Comparison of ENCODE assay signal across 13 cellular contexts in the genomic region with DNA sequence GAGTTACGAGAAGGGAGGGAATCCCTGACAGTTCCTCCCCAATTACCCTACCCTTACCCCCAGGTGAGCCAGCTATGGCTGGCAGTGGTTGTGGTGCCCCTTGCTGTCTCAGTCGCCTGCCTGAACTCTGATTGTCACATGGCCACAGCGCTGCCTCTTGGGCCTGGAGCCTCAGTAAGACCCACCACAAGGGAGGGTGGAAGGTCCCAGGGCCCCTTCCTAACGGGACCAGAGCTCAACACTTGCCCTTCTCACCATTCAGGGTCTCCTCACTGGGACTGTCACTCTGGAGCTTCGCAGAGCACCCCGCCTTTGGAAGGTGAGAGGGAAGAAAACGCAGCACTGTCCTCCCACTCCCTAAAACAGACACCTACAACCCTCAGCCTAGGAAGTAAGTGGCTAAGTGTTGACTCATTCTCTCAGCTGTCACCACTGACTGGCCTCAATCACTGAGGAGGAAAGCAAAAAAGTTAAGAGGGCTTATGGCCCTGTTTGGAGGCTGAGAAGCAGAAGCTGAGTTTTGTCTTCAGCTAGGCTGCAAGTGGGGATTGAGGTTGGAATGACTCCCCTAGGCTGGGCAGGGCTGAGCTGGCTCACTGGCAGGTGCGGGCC. TPM values are rescaled to one million over a fixed set of nuclear protein-coding genes. Genes with fewer than 3 reads are reported as not detected.
A peak's percentile ranks its signal among the peaks of the same experiment; 100 is the strongest.
DNase-seq lines count a peak whose midpoint lies in the region; ATAC-seq and TF ChIP-seq lines count a peak whose summit lies in the region.
"Had no signal": no experiment of that assay in that cellular context is flagged by ENCODE, and none has a peak within 500 bp of the region (broad histone marks: within the 10 kb centered on the region; RNA-seq: fewer than 3 reads in every experiment).

No MANE protein-coding gene starts in this region.

- H2AK5ac ChIP-seq in neuronal stem cell (ENCODE audit: low read depth, low read length): no peak overlapping the region

- peak; percentile 32 for DNase-seq in T-helper 2 cell treated with Interferon-gamma antibody and Interleukin-4, amounts not matched to agents 5 μg/mL and 100 μg/mL, for 36 hours (ENCODE audit: low spot score)
- DNase-seq in T-helper 2 cell (no peak), PC-3 (peak; percentile 41), neuronal stem cell (ENCODE audit: low spot score) (no peak), DMS 273 (lab: John Stamatoyannopoulos, UW; ENCODE audit: unreplicated experiment) (no peak), hippocampal formation (lab: John Stamatoyannopoulos, UW) (no peak)
- no peak for DNase-seq in activated CD4-positive, CD25-positive, alpha-beta regulatory T cell (lab: John Stamatoyannopoulos, UW)
- DNase-seq: activated CD8-positive, alpha-beta memory T cell treated with anti-CD3 and anti-CD28 coated beads, Interleukin-2, amount 50 U/mL, for 4 hours; gastrocnemius medialis; NCI-H1105; NCI-H748 treated with DMSO at 0.1 percent for 48 hours had no signal

- no peak overlapping the region for H2BK5ac ChIP-seq in neuronal stem cell (ENCODE audit: low read length)

- H3K4me3 Mint-ChIP-seq in T-helper 2 cell treated with Interferon-gamma antibody and Interleukin-4, amounts not matched to agents 5 μg/mL and 100 μg/mL, for 36 hours: peak overlapping the region; percentile 89

- H2BK120ac ChIP-seq in neuronal stem cell (ENCODE audit: low read depth, low read length): no peak overlapping the region

- no peaks in the 10 kb centered on the region for H3K36me3 Mint-ChIP-seq in T-helper 2 cell treated with Interferon-gamma antibody and Interleukin-4, amounts not matched to agents 5 μg/mL and 100 μg/mL, for 36 hours (ENCODE audit: low read depth)

- H3K9ac ChIP-seq in PC-3 (ENCODE audit: low read length): no peak overlapping the region
- H3K9ac ChIP-seq in duodenal mucosa (ENCODE audit: low read depth in 1 of 2, low read length in 2 of 2): peak overlapping the region; percentile 69 to 88
- no peak overlapping the region for H3K9ac ChIP-seq in neuronal stem cell (ENCODE audit: low read depth, low read length, poor library complexity)

- H3K4me1 ChIP-seq in PC-3 (ENCODE audit: insufficient read depth, low read length) (peaks cover 44% of the 10 kb centered on the region), duodenal mucosa (ENCODE audit: control insufficient read depth in 1 of 2, insufficient read depth in 2 of 2, low read length in 2 of 2) (peaks cover 52 to 62% of the 10 kb centered on the region in 2 donors), neuronal stem cell (ENCODE audit: control insufficient read depth in 2 of 2, insufficient read depth in 1 of 2, low read depth in 1 of 2, low read length in 2 of 2) (peaks cover 25 to 42% of the 10 kb centered on the region in 2 donors)

- no peak overlapping the region for H4K91ac ChIP-seq in neuronal stem cell (ENCODE audit: low read depth, low read length, poor library complexity)

- H3K27ac Mint-ChIP-seq in T-helper 2 cell treated with Interferon-gamma antibody and Interleukin-4, amounts not matched to agents 5 μg/mL and 100 μg/mL, for 36 hours: peak overlapping the region; percentile 76

- H3K9me2 ChIP-seq in PC-3 (replicated peaks; ENCODE audit: low read length): no peaks in the 10 kb centered on the region

- peaks cover 13% of the 10 kb centered on the region for H3K27me3 Mint-ChIP-seq in T-helper 2 cell treated with Interferon-gamma antibody and Interleukin-4, amounts not matched to agents 5 μg/mL and 100 μg/mL, for 36 hours (ENCODE audit: low read depth)

- ATAC-seq in PC-3: no peak
- ATAC-seq: gastrocnemius medialis had no signal

- peak overlapping the region; percentile 8 for H2BK15ac ChIP-seq in neuronal stem cell (ENCODE audit: low read length)

- CTCF ChIA-PET in PC-3 (lab: Charles Lee): no interaction called here

- H3K23ac ChIP-seq in neuronal stem cell (ENCODE audit: low read depth, low read length, poor library complexity): no peak overlapping the region

- POLR2A ChIA-PET in PC-3 (lab: Charles Lee; ENCODE audit: unreplicated experiment): interaction anchor here (0.6 kb wide), 1 partner anchor 60 kb away, joined by 6 read pairs; no protein-coding TSS in a partner anchor

- peaks cover 40% of the 10 kb centered on the region for H3K4me1 Mint-ChIP-seq in T-helper 2 cell treated with Interferon-gamma antibody and Interleukin-4, amounts not matched to agents 5 μg/mL and 100 μg/mL, for 36 hours (ENCODE audit: low read depth)

- H3K36me3 ChIP-seq in PC-3 (ENCODE audit: low read depth, low read length) (no peaks in the 10 kb centered on the region), duodenal mucosa (ENCODE audit: control insufficient read depth in 1 of 2, insufficient read depth in 2 of 2, low read length in 2 of 2) (no peaks in the 10 kb centered on the region), neuronal stem cell (replicated peaks in 1 of 2; ENCODE audit: control insufficient read depth in 2 of 2, insufficient read depth in 2 of 2, low read length in 2 of 2) (no peaks in the 10 kb centered on the region)
- H3K36me3 ChIP-seq: gastrocnemius medialis had no signal

- H3K4ac ChIP-seq in neuronal stem cell (ENCODE audit: low read length): no peak overlapping the region

- H3K9me3 Mint-ChIP-seq in T-helper 2 cell treated with Interferon-gamma antibody and Interleukin-4, amounts not matched to agents 5 μg/mL and 100 μg/mL, for 36 hours: no peaks in the 10 kb centered on the region

- H3K27ac ChIP-seq in PC-3 (ENCODE audit: low read length): no peak overlapping the region
- peak overlapping the region; percentile 85 for H3K27ac ChIP-seq in duodenal mucosa (ENCODE audit: low read depth, low read length)
- no peak overlapping the region for H3K27ac ChIP-seq in neuronal stem cell (replicated peaks; ENCODE audit: low read length)

- H4K20me1 ChIP-seq in PC-3 (ENCODE audit: low read length): no peaks in the 10 kb centered on the region

- WGBS in neuronal stem cell (ENCODE audit: extremely low coverage in 2 of 2, insufficient read length in 2 of 2, insufficient replicate concordance in 1 of 2), 2 donors: no CpG with 5 or more reads among the region's 8 CpGs

- no peaks in the 10 kb centered on the region for H3K79me1 ChIP-seq in neuronal stem cell (ENCODE audit: low read depth, low read length)

- H3K27me3 ChIP-seq in PC-3 (ENCODE audit: low read length) (no peaks in the 10 kb centered on the region), duodenal mucosa (ENCODE audit: control insufficient read depth in 1 of 2, insufficient read depth in 2 of 2, low read length in 2 of 2) (no peaks in the 10 kb centered on the region), neuronal stem cell (ENCODE audit: control insufficient read depth in 3 of 3, insufficient read depth in 3 of 3, low read depth in 1 of 3, low read length in 3 of 3) (no peaks in the 10 kb centered on the region)
- H3K27me3 ChIP-seq: gastrocnemius medialis had no signal

- H3K4me2 ChIP-seq in PC-3 (ENCODE audit: low read length): peak overlapping the region; percentile 85
- no peak overlapping the region for H3K4me2 ChIP-seq in neuronal stem cell (ENCODE audit: insufficient read depth, low read length, poor library complexity, severe bottlenecking)

- H4K8ac ChIP-seq in neuronal stem cell (ENCODE audit: low read depth, low read length): no peak overlapping the region

- no peak overlapping the region for H3K18ac ChIP-seq in neuronal stem cell (ENCODE audit: low read length)

- no TSS peak for BruUV-seq in PC-3 (replicated peaks; lab: Mats Ljungman, UMichigan)

- H2AFZ ChIP-seq in PC-3 (ENCODE audit: low read length) (no peak overlapping the region), neuronal stem cell (ENCODE audit: low read length) (no peak overlapping the region)

- H3K9me3 ChIP-seq in PC-3 (ENCODE audit: low read length): no peaks in the 10 kb centered on the region
- H3K9me3 ChIP-seq in duodenal mucosa (ENCODE audit: control insufficient read depth in 1 of 2, low read length in 2 of 2): no peaks in the 10 kb centered on the region
- H3K9me3 ChIP-seq in neuronal stem cell (replicated peaks in 1 of 2; ENCODE audit: control insufficient read depth in 2 of 2, insufficient read depth in 1 of 2, low read depth in 1 of 2, low read length in 2 of 2): no peaks in the 10 kb centered on the region
- H3K9me3 ChIP-seq: gastrocnemius medialis had no signal

- no peaks in the 10 kb centered on the region for H3F3A ChIP-seq in PC-3 (ENCODE audit: low read length, unreplicated experiment)

- H3K4me3 ChIP-seq in PC-3 (ENCODE audit: low read length): no peak overlapping the region
- peak overlapping the region; percentile 66 to 82 for H3K4me3 ChIP-seq in duodenal mucosa (ENCODE audit: low read depth in 1 of 2, low read length in 2 of 2)
- no peak overlapping the region for H3K4me3 ChIP-seq in neuronal stem cell (ENCODE audit: low read length in 2 of 2)
- H3K4me3 ChIP-seq: lung had no signal

- intact Hi-C loops in PC-3 (cut with micrococcal nuclease): no loop called here

- no peak for TF ChIP-seq CTCF in PC-3 (conservative IDR thresholded peaks at IDR 0.05; ENCODE audit: low read depth, low read length)

- H3K14ac ChIP-seq in neuronal stem cell (ENCODE audit: low read length): no peak overlapping the region

- H2BK12ac ChIP-seq in neuronal stem cell (ENCODE audit: low read length): no peak overlapping the region

- H3K79me2 ChIP-seq in PC-3 (ENCODE audit: low read length): no peaks in the 10 kb centered on the region

RNA-seq across cellular contexts. Expression of a gene that starts 1.0 kb away (rescaled TPM):
- total RNA-seq in PC-3 (2014; rRNA removed): not detected in 2 replicates
- polyA plus RNA-seq in neuronal stem cell (2013, experiment 1 of 2): 2.3 TPM
- 2.2 TPM for polyA plus RNA-seq in neuronal stem cell (2013, experiment 2 of 2)

RNA-seq across cellular contexts. Expression of a gene that starts 3.5 kb away (rescaled TPM):
- 5.7 and 6.0 TPM in 2 replicates for total RNA-seq in PC-3 (2014; rRNA removed)
- 197 TPM for polyA plus RNA-seq in neuronal stem cell (2013, experiment 1 of 2)
- polyA plus RNA-seq in neuronal stem cell (2013, experiment 2 of 2): 195 TPM

RNA-seq across cellular contexts. Expression of a gene that starts 31.8 kb away (rescaled TPM):
- total RNA-seq in PC-3 (2014; rRNA removed): 2.7 and 3.9 TPM in 2 replicates
- polyA plus RNA-seq in neuronal stem cell (2013, experiment 1 of 2): 34.7 TPM
- 34.1 TPM for polyA plus RNA-seq in neuronal stem cell (2013, experiment 2 of 2)

RNA-seq across cellular contexts. Expression of a gene that starts 44.3 kb away (rescaled TPM):
- not detected in 2 replicates for total RNA-seq in PC-3 (2014; rRNA removed)
- not detected for polyA plus RNA-seq in neuronal stem cell (2013, experiment 1 of 2)
- polyA plus RNA-seq in neuronal stem cell (2013, experiment 2 of 2): not detected
- total RNA-seq: gastrocnemius medialis, lung had no signal
- polyA plus RNA-seq: lung had no signal

RNA-seq across cellular contexts. Expression of a gene that starts 54.0 kb away (rescaled TPM):
- not detected in 2 replicates for total RNA-seq in PC-3 (2014; rRNA removed)
- not detected for polyA plus RNA-seq in neuronal stem cell (2013, experiment 1 of 2)
- not detected for polyA plus RNA-seq in neuronal stem cell (2013, experiment 2 of 2)
- total RNA-seq: gastrocnemius medialis, lung had no signal
- polyA plus RNA-seq: lung had no signal

Comparison
In these comparisons a context has a peak if more than half of its experiments do, and no peak if none do; other contexts are left out.
1. DNase-seq: peak in T-helper 2 cell treated with Interferon-gamma antibody and Interleukin-4, amounts not matched to agents 5 μg/mL and 100 μg/mL, for 36 hours (single experiment) and PC-3 (single experiment); none in T-helper 2 cell (0 of 5), neuronal stem cell (single experiment), activated CD4-positive, CD25-positive, alpha-beta regulatory T cell (0 of 4), DMS 273 (single experiment) and hippocampal formation (0 of 2).
2. H3K4me3 ChIP-seq: peak in duodenal mucosa (2 of 2); none in PC-3 (single experiment) and neuronal stem cell (0 of 2).
3. H3K9ac ChIP-seq: peak in duodenal mucosa (2 of 2); none in PC-3 (single experiment) and neuronal stem cell (single experiment).